In genomic region chr20:31678389-31679356, GRCh38 we compare ENCODE assay signal across 1 cellular context.
TF ChIP-seq lines count a peak whose summit lies in the region.

No MANE protein-coding gene starts in this region.

TF ChIP-seq in H1, 55 proteins besides CTCF, POLR2A, EP300 and RAD21 (continued from another document):
- TF ChIP-seq ATF3 (IDR thresholded peaks at IDR 0.05; ENCODE audit: insufficient read depth, low read depth, low read length) (no peak), FOSL1 (IDR thresholded peaks at IDR 0.05; ENCODE audit: insufficient read depth, low read depth, low read length) (no peak), YY1 (IDR thresholded peaks at IDR 0.05; ENCODE audit: low read depth, low read length) (no peak)
TF ChIP-seq in H1: peak in this region for 2.
